Comparison of ENCODE assay signal across 7 cellular contexts in genomic region chr18:43571078-43571689, GRCh38.
DNase-seq lines count a peak whose midpoint lies in the region; ATAC-seq lines count a peak whose summit lies in the region.

No MANE protein-coding gene starts in this region.

- in situ Hi-C loops in G401 (cut with HindIII; ENCODE audit: low sequenced_read_pairs) = no loop called here

- DNase-seq in G401 (ENCODE audit: low spot score) (peak; percentile 77), NCI-H1048 (lab: John Stamatoyannopoulos, UW) (peak; percentile 4), SW480 (ENCODE audit: low spot score) (peak; percentile 9), foreskin melanocyte (peak; percentile 51), retina (peak; percentile 38)

- peak; percentile 60 for ATAC-seq in GM21529 (IDR thresholded peaks at IDR 0.05; ENCODE audit: unreplicated experiment)
- no peak for ATAC-seq in GM18861 (IDR thresholded peaks at IDR 0.05; ENCODE audit: unreplicated experiment)

Comparison
In these comparisons a context has a peak if more than half of its experiments do, and no peak if none do; other contexts are left out.
1. DNase-seq: peak in every context shown above with its lines; median percentile 77 in G401; 51 in foreskin melanocyte; 38 in retina; 9 in SW480; 4 in NCI-H1048.